In genomic region chr2:134260726-134261125, GRCh38 we compare ENCODE assay signal across 12 cellular contexts. TPM values are rescaled to one million over a fixed set of nuclear protein-coding genes. Genes with fewer than 3 reads are reported as not detected.
DNase-seq lines count a peak whose midpoint lies in the region; ATAC-seq and TF ChIP-seq lines count a peak whose summit lies in the region.
"Had no signal": no experiment of that assay in that cellular context is flagged by ENCODE, and none has a peak within 500 bp of the region (broad histone marks: within the 10 kb centered on the region; RNA-seq: fewer than 3 reads in every experiment).

No MANE protein-coding gene starts in this region.

- peak overlapping the region; percentile 85 for H3K27ac Mint-ChIP-seq in stimulated activated naive B cell treated with anti-CD40 and anti-IgM and Interleukin-4, amounts not matched to agents 10 μg/mL and 1 μg/mL and 100 μg/mL, for 72 hours
- H3K27ac Mint-ChIP-seq in activated CD4-positive, alpha-beta memory T cell treated with anti-CD3 and anti-CD28 coated beads for 36 hours, result no peak overlapping the region
- no peak overlapping the region for H3K27ac Mint-ChIP-seq in WTC11

- intact Hi-C loops in left cardiac atrium (cut with DNase I), result no loop called here
- intact Hi-C loops in activated CD4-positive, alpha-beta memory T cell treated with anti-CD3 and anti-CD28 coated beads for 36 hours (cut with micrococcal nuclease), result no loop called here

- CTCF ChIA-PET in activated CD4-positive, alpha-beta memory T cell treated with anti-CD3 and anti-CD28 coated beads for 36 hours (lab: Charles Lee), result interaction anchor here (0.7 to 2.1 kb wide), 2 partner anchors 15 to 141 kb away, joined by 3 to 8 read pairs; no protein-coding TSS in a partner anchor
- CTCF ChIA-PET in WTC11 (lab: Charles Lee), result interaction anchor here (1.6 to 3.6 kb wide), 2 partner anchors 15 to 142 kb away, joined by 5 to 18 read pairs; no protein-coding TSS in a partner anchor

- peak overlapping the region; percentile 50 to 54 for H3K4me3 Mint-ChIP-seq in stimulated activated naive B cell treated with anti-CD40 and anti-IgM and Interleukin-4, amounts not matched to agents 10 μg/mL and 1 μg/mL and 100 μg/mL, for 72 hours
- H3K4me3 Mint-ChIP-seq in activated CD4-positive, alpha-beta memory T cell treated with anti-CD3 and anti-CD28 coated beads for 36 hours, result no peak overlapping the region
- no peak overlapping the region for H3K4me3 Mint-ChIP-seq in WTC11
- H3K4me3 Mint-ChIP-seq: H9 had no signal

- POLR2A ChIA-PET in activated CD4-positive, alpha-beta memory T cell treated with anti-CD3 and anti-CD28 coated beads for 36 hours (lab: Charles Lee), result no interaction called here
- POLR2A ChIA-PET in WTC11 (lab: Charles Lee), result no interaction called here

- no peaks in the 10 kb centered on the region for H3K27me3 Mint-ChIP-seq in stimulated activated naive B cell treated with anti-CD40 and anti-IgM and Interleukin-4, amounts not matched to agents 10 μg/mL and 1 μg/mL and 100 μg/mL, for 72 hours
- no peaks in the 10 kb centered on the region for H3K27me3 Mint-ChIP-seq in activated CD4-positive, alpha-beta memory T cell treated with anti-CD3 and anti-CD28 coated beads for 36 hours
- no peaks in the 10 kb centered on the region for H3K27me3 Mint-ChIP-seq in WTC11 (ENCODE audit: low read depth)

- TF ChIP-seq CTCF in WTC11 (IDR thresholded peaks at IDR 0.05), result no peak

- peaks cover 55 to 79% of the 10 kb centered on the region in 2 donors for H3K4me1 Mint-ChIP-seq in stimulated activated naive B cell treated with anti-CD40 and anti-IgM and Interleukin-4, amounts not matched to agents 10 μg/mL and 1 μg/mL and 100 μg/mL, for 72 hours
- peaks cover 62% of the 10 kb centered on the region for H3K4me1 Mint-ChIP-seq in activated CD4-positive, alpha-beta memory T cell treated with anti-CD3 and anti-CD28 coated beads for 36 hours (ENCODE audit: low read depth)
- H3K4me1 Mint-ChIP-seq in WTC11, result peaks cover 33% of the 10 kb centered on the region

- no peaks in the 10 kb centered on the region for H3K9me3 Mint-ChIP-seq in stimulated activated naive B cell treated with anti-CD40 and anti-IgM and Interleukin-4, amounts not matched to agents 10 μg/mL and 1 μg/mL and 100 μg/mL, for 72 hours
- no peaks in the 10 kb centered on the region for H3K9me3 Mint-ChIP-seq in activated CD4-positive, alpha-beta memory T cell treated with anti-CD3 and anti-CD28 coated beads for 36 hours
- no peaks in the 10 kb centered on the region for H3K9me3 Mint-ChIP-seq in WTC11
- H3K9me3 Mint-ChIP-seq: H9 had no signal

- H3K36me3 Mint-ChIP-seq in stimulated activated naive B cell treated with anti-CD40 and anti-IgM and Interleukin-4, amounts not matched to agents 10 μg/mL and 1 μg/mL and 100 μg/mL, for 72 hours, result peaks cover 8 to 13% of the 10 kb centered on the region in 2 donors
- peaks cover 2% of the 10 kb centered on the region for H3K36me3 Mint-ChIP-seq in activated CD4-positive, alpha-beta memory T cell treated with anti-CD3 and anti-CD28 coated beads for 36 hours
- no peaks in the 10 kb centered on the region for H3K36me3 Mint-ChIP-seq in WTC11

- ATAC-seq in left cardiac atrium (peak; percentile 39 to 74), WTC11 (no peak)
- ATAC-seq in stimulated activated naive B cell treated with anti-CD40 and anti-IgM and Interleukin-4, amounts not matched to agents 10 μg/mL and 1 μg/mL and 100 μg/mL, for 72 hours (replicated peaks), result no peak

- DNase-seq in GM03348 (ENCODE audit: low spot score) (peak; percentile 68), amniotic epithelial cell (ENCODE audit: low read depth) (peak; percentile 87), left cardiac atrium (no peak), NCI-H128 (lab: John Stamatoyannopoulos, UW; ENCODE audit: unreplicated experiment) (no peak), WTC11 (ENCODE audit: low spot score) (no peak)
- no peak for DNase-seq in stimulated activated naive B cell treated with anti-CD40 and anti-IgM and Interleukin-4, amounts not matched to agents 10 μg/mL and 1 μg/mL and 100 μg/mL, for 72 hours
- no peak for DNase-seq in activated CD4-positive, alpha-beta memory T cell treated with anti-CD3 and anti-CD28 coated beads for 36 hours
- DNase-seq in activated CD4-positive, alpha-beta T cell treated with anti-CD3 and anti-CD28 coated beads for 1 hour, result no peak
- DNase-seq: activated CD8-positive, alpha-beta memory T cell treated with anti-CD3 and anti-CD28 coated beads, Interleukin-2, amount 50 U/mL, for 4 hours; cortex of kidney; H9; stimulated activated CD8-positive, alpha-beta memory T cell treated with anti-CD3 and anti-CD28 coated beads, Interleukin-4, amount 100 ng/mL, for 48 hours had no signal

TF ChIP-seq in WTC11, 78 proteins besides CTCF, POLR2A, EP300 and RAD21 (continues in another document):
- no peak for TF ChIP-seq ZNF396 (CRISPR knock-in tag; IDR thresholded peaks at IDR 0.05; ENCODE audit: borderline replicate concordance)
- TF ChIP-seq PRDM15 (CRISPR knock-in tag; IDR thresholded peaks at IDR 0.05), result no peak
- no peak for TF ChIP-seq IRF2 (CRISPR knock-in tag; IDR thresholded peaks at IDR 0.05; ENCODE audit: borderline replicate concordance, low read depth)
- TF ChIP-seq ZNF317 (CRISPR knock-in tag; IDR thresholded peaks at IDR 0.05; ENCODE audit: borderline replicate concordance, low read depth), result no peak
- TF ChIP-seq ELF4 (CRISPR knock-in tag; IDR thresholded peaks at IDR 0.05; ENCODE audit: low read depth), result no peak
- no peak for TF ChIP-seq TEAD4 (CRISPR knock-in tag; IDR thresholded peaks at IDR 0.05)
- no peak for TF ChIP-seq NFYB (CRISPR knock-in tag; conservative IDR thresholded peaks at IDR 0.05; ENCODE audit: low read depth)
- TF ChIP-seq FOXP4 (CRISPR knock-in tag; IDR thresholded peaks at IDR 0.05), result no peak
- TF ChIP-seq GTF2I (CRISPR knock-in tag; conservative IDR thresholded peaks at IDR 0.05), result no peak
- TF ChIP-seq ERG (CRISPR knock-in tag; IDR thresholded peaks at IDR 0.05), result no peak
- no peak for TF ChIP-seq CREM (CRISPR knock-in tag; IDR thresholded peaks at IDR 0.05)
- TF ChIP-seq TP53 (CRISPR knock-in tag; IDR thresholded peaks at IDR 0.05), result no peak

RNA-seq across cellular contexts. Expression of gene MGAT5, which starts 6.9 kb away (rescaled TPM):
- total RNA-seq in left cardiac atrium (100 to 1,000 TPM; 110 to 142 TPM), WTC11 (2021) (43.6 to 52.4 TPM (median 47.7 TPM) in 3 replicates)
- 10 to 100 TPM; 33.6 to 38.3 TPM for total RNA-seq in activated CD4-positive, alpha-beta memory T cell treated with anti-CD3 and anti-CD28 coated beads for 36 hours

Comparison
In these comparisons a context has a peak if more than half of its experiments do, and no peak if none do; other contexts are left out.
1. DNase-seq: peak in GM03348 (single experiment) and amniotic epithelial cell (single experiment); none in left cardiac atrium (single experiment), stimulated activated naive B cell treated with anti-CD40 and anti-IgM and Interleukin-4, amounts not matched to agents 10 μg/mL and 1 μg/mL and 100 μg/mL, for 72 hours (single experiment), activated CD4-positive, alpha-beta memory T cell treated with anti-CD3 and anti-CD28 coated beads for 36 hours (single experiment), NCI-H128 (single experiment), activated CD4-positive, alpha-beta T cell treated with anti-CD3 and anti-CD28 coated beads for 1 hour (single experiment) and WTC11 (single experiment).
2. ATAC-seq: peak in left cardiac atrium (2 of 2); none in stimulated activated naive B cell treated with anti-CD40 and anti-IgM and Interleukin-4, amounts not matched to agents 10 μg/mL and 1 μg/mL and 100 μg/mL, for 72 hours (0 of 2) and WTC11 (single experiment).
3. H3K4me3 Mint-ChIP-seq: peak in stimulated activated naive B cell treated with anti-CD40 and anti-IgM and Interleukin-4, amounts not matched to agents 10 μg/mL and 1 μg/mL and 100 μg/mL, for 72 hours (2 of 2); none in activated CD4-positive, alpha-beta memory T cell treated with anti-CD3 and anti-CD28 coated beads for 36 hours (single experiment) and WTC11 (single experiment).